22 cellular contexts compared by ENCODE assay signal in genomic region chr16:82345318-82345717, GRCh38.
"Had no signal": no experiment of that assay in that cellular context is flagged by ENCODE, and none has a peak within 500 bp of the region (broad histone marks: within the 10 kb centered on the region; RNA-seq: fewer than 3 reads in every experiment).

No MANE protein-coding gene starts in this region.

- H3K4me1 ChIP-seq: left ventricle myocardium inferior, right atrium auricular region, right lobe of liver, stomach, tibial artery, upper lobe of right lung had no signal

- H3K9me3 ChIP-seq: ovary, right lobe of liver, stomach, thoracic aorta, tibial artery, upper lobe of right lung had no signal

- H3K36me3 ChIP-seq: left ventricle myocardium inferior, ovary, right atrium auricular region, right lobe of liver, stomach, thoracic aorta, tibial artery, upper lobe of right lung had no signal

- H3K4me3 ChIP-seq: left ventricle myocardium inferior, lung, ovary, right atrium auricular region, right lobe of liver, smooth muscle cell, stomach, thoracic aorta, tibial artery, upper lobe of right lung had no signal

- H3K4me2 ChIP-seq: smooth muscle cell had no signal

- DNase-seq: hippocampal formation; islet precursor cell; left ventricle myocardium inferior; mesendoderm; naive B cell; natural killer cell; nephron progenitor cell; ovary; right lobe of liver; stimulated activated CD4-positive, alpha-beta T cell treated with anti-CD3 and anti-CD28 coated beads, Interleukin-2, amount 100 ng/mL, for 24 hours; stimulated activated CD4-positive, alpha-beta T cell treated with anti-CD3 and anti-CD28 coated beads, Interleukin-4, amount 100 ng/mL, for 1 hour; stimulated activated naive B cell treated with anti-CD40 and anti-IgM and Interleukin-4, amounts not matched to agents 10 μg/mL and 1 μg/mL and 100 μg/mL, for 72 hours; stimulated activated naive CD8-positive, alpha-beta T cell treated with anti-CD3 and anti-CD28 coated beads, Interleukin-15, Interleukin-2, amounts not matched to agents 100 U/mL and 50 U/mL, for 24 hours; stomach; tibial artery; trophoblast cell; upper lobe of right lung had no signal

- H3K27me3 ChIP-seq: ovary, right atrium auricular region, right lobe of liver, stomach, tibial artery, upper lobe of right lung had no signal

- H3K27ac ChIP-seq: left ventricle myocardium inferior, ovary, right atrium auricular region, right lobe of liver, stomach, thoracic aorta, tibial artery, upper lobe of right lung had no signal

- FAIRE-seq: urothelium cell line had no signal

- ATAC-seq: natural killer cell; right lobe of liver; stimulated activated naive B cell treated with anti-CD40 and anti-IgM and Interleukin-4, amounts not matched to agents 10 μg/mL and 1 μg/mL and 100 μg/mL, for 72 hours; stimulated activated naive CD8-positive, alpha-beta T cell treated with anti-CD3 and anti-CD28 coated beads, Interleukin-15, Interleukin-2, amounts not matched to agents 100 U/mL and 50 U/mL, for 24 hours; upper lobe of right lung had no signal
